Comparison of ENCODE assay signal across 21 cellular contexts in the genomic region with DNA sequence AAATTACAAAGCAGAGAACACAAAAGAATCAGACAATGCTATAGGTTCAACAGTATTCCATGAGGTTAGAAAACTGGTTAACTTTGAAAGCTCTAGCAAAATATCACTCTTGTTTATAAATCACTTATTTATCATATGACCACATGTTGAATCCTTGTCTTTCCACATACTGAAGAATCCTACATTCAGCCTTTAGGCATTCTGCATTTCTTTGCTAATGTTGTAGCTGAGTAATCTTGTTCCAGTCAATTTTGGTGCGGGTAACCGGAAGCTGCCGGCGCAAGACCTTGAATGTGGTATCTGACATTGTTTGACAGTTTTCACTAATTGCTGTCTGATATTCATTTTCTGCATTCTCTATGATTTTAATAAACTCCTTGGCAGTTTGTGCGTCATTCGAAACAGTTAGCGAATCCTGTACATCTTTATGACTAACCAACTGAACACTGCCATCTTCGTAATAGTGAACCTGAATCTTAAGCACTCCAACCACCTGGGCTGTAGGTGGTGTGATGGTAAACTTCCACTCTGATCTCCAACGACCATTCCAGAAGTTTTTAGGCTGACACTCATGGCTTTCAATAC.
DNase-seq lines count a peak whose midpoint lies in the region; ATAC-seq, FAIRE-seq and TF ChIP-seq lines count a peak whose summit lies in the region.
"Had no signal": no experiment of that assay in that cellular context is flagged by ENCODE, and none has a peak within 500 bp of the region (broad histone marks: within the 10 kb centered on the region; RNA-seq: fewer than 3 reads in every experiment).

No MANE protein-coding gene starts in this region.

- SMC1A ChIA-PET in GM12878 (lab: Charles Lee; ENCODE audit: uncharacterized antibody, unreplicated experiment) = no interaction called here

- POLR2A ChIA-PET in GM12878 (lab: Charles Lee) = no interaction called here

- H3K27me3 Mint-ChIP-seq in type B pancreatic cell = no peaks in the 10 kb centered on the region
- H3K27me3 Mint-ChIP-seq: CD8-positive, alpha-beta memory T cell had no signal

- intact Hi-C loops in GM12878 (cut with micrococcal nuclease; ENCODE audit: unreplicated experiment) = no loop called here

- TF ChIP-seq POLR2A in GM12878 (IDR thresholded peaks at IDR 0.05; ENCODE audit: low read depth, low read length) = no peak

- H3K9me3 ChIP-seq in GM23248 (ENCODE audit: low read depth) = no peaks in the 10 kb centered on the region
- H3K9me3 ChIP-seq in GM12878 (replicated peaks; ENCODE audit: control insufficient read depth, insufficient read depth, low read length) = no peaks in the 10 kb centered on the region
- no peaks in the 10 kb centered on the region for H3K9me3 ChIP-seq in keratinocyte (ENCODE audit: control insufficient read depth, low read depth, low read length)
- H3K9me3 ChIP-seq: SJSA1 had no signal

- H3K36me3 ChIP-seq in GM23248 (ENCODE audit: low read depth) (no peaks in the 10 kb centered on the region), GM12878 (ENCODE audit: control insufficient read depth in 2 of 2, insufficient read depth in 2 of 2, low read length in 1 of 2) (peaks cover 0 to 2% of the 10 kb centered on the region in 2 experiments; a peak in 2 of 4 replicates), keratinocyte (ENCODE audit: control insufficient read depth in 2 of 2, extremely low read depth in 1 of 2, insufficient read depth in 2 of 2, low read length in 2 of 2) (no peaks in the 10 kb centered on the region)
- H3K36me3 ChIP-seq: SJSA1 had no signal

- no peaks in the 10 kb centered on the region for H3K9me2 ChIP-seq in GM23248 (ENCODE audit: insufficient read depth)

- H3F3A ChIP-seq in GM23248 (ENCODE audit: insufficient read depth) = no peaks in the 10 kb centered on the region

- dilution Hi-C loops in keratinocyte (cut with MboI; ENCODE audit: extremely low pct_ligation_motif_present, low sequenced_read_pairs) = no loop called here

- H3K4me2 ChIP-seq in GM23248 (ENCODE audit: unreplicated experiment) (no peak overlapping the region), GM12878 (ENCODE audit: control insufficient read depth, insufficient read depth) (no peak overlapping the region), keratinocyte (ENCODE audit: control insufficient read depth, extremely low read depth, insufficient read depth, low read depth, low read length) (no peak overlapping the region)
- H3K4me2 ChIP-seq: GM23338 had no signal

- no peak for TF ChIP-seq EP300 in GM12878 (IDR thresholded peaks at IDR 0.05; ENCODE audit: borderline replicate concordance in 1 of 2, control insufficient read depth in 1 of 2, low read depth in 2 of 2, low read length in 2 of 2)

- peaks cover 36% of the 10 kb centered on the region for H3K36me3 Mint-ChIP-seq in type B pancreatic cell

- peak overlapping the region; percentile 27 for H3K27ac Mint-ChIP-seq in type B pancreatic cell
- H3K27ac Mint-ChIP-seq: GM23338 had no signal

- H3K4me1 ChIP-seq in GM23248 (ENCODE audit: insufficient read depth) (no peaks in the 10 kb centered on the region), GM12878 (ENCODE audit: control insufficient read depth, insufficient read depth, low read length) (no peaks in the 10 kb centered on the region), keratinocyte (ENCODE audit: control insufficient read depth, extremely low read depth, insufficient read depth, low read length) (no peaks in the 10 kb centered on the region)
- H3K4me1 ChIP-seq: SJSA1 had no signal

- H3K79me2 ChIP-seq in GM23248 (ENCODE audit: insufficient read depth) = no peaks in the 10 kb centered on the region; the same call in 1 of the 2 replicates
- no peaks in the 10 kb centered on the region; the same call in 1 of the 2 replicates for H3K79me2 ChIP-seq in GM12878 (ENCODE audit: control insufficient read depth, insufficient read depth, low read length)
- H3K79me2 ChIP-seq in keratinocyte (ENCODE audit: control insufficient read depth, insufficient read depth, low read length) = no peaks in the 10 kb centered on the region

- TF ChIP-seq CTCF in GM12878 (IDR thresholded peaks at IDR 0.05 in 2 of 3, conservative IDR thresholded peaks at IDR 0.05 in 1 of 3; ENCODE audit: control insufficient read depth in 2 of 3, extremely low read depth in 1 of 3, insufficient read depth in 1 of 3, low read depth in 3 of 3, low read length in 3 of 3) = no peak
- TF ChIP-seq CTCF in keratinocyte (optimal IDR thresholded peaks at IDR 0.05 in 1 of 3, IDR thresholded peaks at IDR 0.05 in 1 of 3, conservative IDR thresholded peaks at IDR 0.05 in 1 of 3; ENCODE audit: extremely low read depth in 1 of 3, insufficient read depth in 2 of 3, low read length in 3 of 3) = no peak
- no peak for TF ChIP-seq CTCF in type B pancreatic cell (conservative IDR thresholded peaks at IDR 0.05)

- ATAC-seq in GM12878 (no peak), GM18867 (IDR thresholded peaks at IDR 0.05; ENCODE audit: unreplicated experiment) (no peak)
- ATAC-seq: GM23338, HCT116 had no signal

- H3K9me3 Mint-ChIP-seq in type B pancreatic cell = no peaks in the 10 kb centered on the region
- H3K9me3 Mint-ChIP-seq: CD8-positive, alpha-beta memory T cell; GM23338 had no signal

- DNase-seq in GM23248 (peak; percentile 1), GM12878 (ENCODE audit: low read depth, low spot score) (no peak), keratinocyte (ENCODE audit: low read depth, low spot score) (no peak), type B pancreatic cell (ENCODE audit: extremely low spot score, unreplicated experiment) (no peak), NCI-H146 treated with DMSO at 0.1 percent for 48 hours (lab: John Stamatoyannopoulos, UW; ENCODE audit: unreplicated experiment) (no peak)
- no peak for DNase-seq in activated T-cell treated with anti-CD3 and anti-CD28 coated beads, Interleukin-2, amount 50 U/mL, for 48 hours
- DNase-seq: CD8-positive, alpha-beta memory T cell; DMS53; GF-D8; Karpas-422; NCI-H1694 treated with DMSO at 0.1 percent for 48 hours; NCI-H2081 treated with DMSO at 0.1 percent for 48 hours; NCI-H2171 treated with DMSO at 0.1 percent for 48 hours; NCI-H446 had no signal

- H3K4me3 Mint-ChIP-seq in type B pancreatic cell = no peak overlapping the region
- H3K4me3 Mint-ChIP-seq: CD8-positive, alpha-beta memory T cell; GM23338 had no signal

- no peak for TF ChIP-seq RAD21 in GM12878 (IDR thresholded peaks at IDR 0.05; ENCODE audit: insufficient read depth, low read depth, low read length)

- H3K27ac ChIP-seq in GM23248 (no peak overlapping the region), GM12878 (ENCODE audit: control insufficient read depth, insufficient read depth) (no peak overlapping the region), keratinocyte (ENCODE audit: control insufficient read depth, insufficient read depth, low read length) (no peak overlapping the region)
- H3K27ac ChIP-seq: C4-2B, SJSA1 had no signal

- BruUV-seq in GM12878 (replicated peaks; lab: Mats Ljungman, UMichigan) = no TSS peak

- FAIRE-seq in GM12878 (lab: Jason Lieb, UNC) = no peak
- peak; percentile 49 for FAIRE-seq in keratinocyte (lab: Jason Lieb, UNC)
- FAIRE-seq: A204.1, RCC 7860 had no signal

- H2AFZ ChIP-seq in GM23248 (no peak overlapping the region), GM12878 (ENCODE audit: control insufficient read depth, low read depth, low read length) (no peak overlapping the region), keratinocyte (ENCODE audit: control insufficient read depth, low read length) (no peak overlapping the region)
- H2AFZ ChIP-seq: GM23338 had no signal

- H3K9ac ChIP-seq in GM23248 = no peak overlapping the region
- no peak overlapping the region for H3K9ac ChIP-seq in GM12878 (ENCODE audit: control insufficient read depth, insufficient read depth, low read length)
- no peak overlapping the region for H3K9ac ChIP-seq in keratinocyte (ENCODE audit: control insufficient read depth, extremely low read depth, insufficient read depth, low read length)

- H3K4me1 Mint-ChIP-seq in type B pancreatic cell (ENCODE audit: unreplicated experiment) = peaks cover 5% of the 10 kb centered on the region
- H3K4me1 Mint-ChIP-seq: GM23338 had no signal

- H3K9me1 ChIP-seq in keratinocyte (ENCODE audit: control insufficient read depth, extremely low read depth, insufficient read depth, low read length) = no peaks in the 10 kb centered on the region

- WGBS in GM23248 (ENCODE audit: low coverage in 1 of 2, low lambda C conversion rate in 2 of 2, missing lambda C conversion rate in 2 of 2), 2 experiments = 86 to 89% methylated on average over 9 of the region's 9 CpGs
- 81% methylated on average over 9 of the region's 9 CpGs for WGBS in GM12878 (ENCODE audit: insufficient coverage, insufficient replicate concordance, low lambda C conversion rate, missing lambda C conversion rate)

- in situ Hi-C loops in GM23248 (cut with MboI) = no loop called here
- in situ Hi-C loops in GM12878 (cut with MboI) = no loop called here

- CTCF ChIA-PET in GM12878 (lab: Yijun Ruan, JAX) = no interaction called here

- H4K20me1 ChIP-seq in GM23248 (ENCODE audit: insufficient read depth) = no peaks in the 10 kb centered on the region; the same call in 1 of the 2 replicates
- H4K20me1 ChIP-seq in GM12878 (ENCODE audit: control insufficient read depth, insufficient read depth) = no peaks in the 10 kb centered on the region
- H4K20me1 ChIP-seq in keratinocyte (ENCODE audit: control insufficient read depth, extremely low read depth, insufficient read depth, low read length) = no peaks in the 10 kb centered on the region

- RAD21 ChIA-PET in GM12878 (lab: Charles Lee; ENCODE audit: unreplicated experiment) = no interaction called here

- H3K4me3 ChIP-seq in GM23248 (no peak overlapping the region), GM12878 (no peak overlapping the region), keratinocyte (ENCODE audit: control insufficient read depth in 2 of 3, extremely low read depth in 1 of 3, insufficient read depth in 2 of 3, low read depth in 1 of 3, low read length in 3 of 3) (no peak overlapping the region)
- H3K4me3 ChIP-seq: GM23338, SJSA1 had no signal

- no peaks in the 10 kb centered on the region for H3K27me3 ChIP-seq in GM23248 (replicated peaks; ENCODE audit: insufficient read depth)
- no peaks in the 10 kb centered on the region for H3K27me3 ChIP-seq in GM12878 (replicated peaks in 1 of 2; ENCODE audit: control insufficient read depth in 2 of 2, insufficient read depth in 2 of 2, low read length in 1 of 2)
- H3K27me3 ChIP-seq in keratinocyte (ENCODE audit: control insufficient read depth, extremely low read depth, insufficient read depth, low read length) = no peaks in the 10 kb centered on the region
- H3K27me3 ChIP-seq: SJSA1 had no signal

TF ChIP-seq in GM12878, 131 proteins besides CTCF, POLR2A, EP300 and RAD21:
- TF ChIP-seq JUNB (IDR thresholded peaks at IDR 0.05) (peak; percentile 30; the same call in 1 of the 2 replicates), EED (IDR thresholded peaks at IDR 0.05; ENCODE audit: low read depth) (no peak)
